Comparison of ENCODE assay signal across 1 cellular context in genomic region chr5:67004730-67005350, GRCh38.
A peak's percentile ranks its signal among the peaks of the same experiment; 100 is the strongest.
TF ChIP-seq lines count a peak whose summit lies in the region.

No MANE protein-coding gene starts in this region.

TF ChIP-seq in HepG2, 621 proteins besides CTCF, POLR2A, EP300 and RAD21 (continued from another document):
- TF ChIP-seq TFE3 (CRISPR knock-in tag; IDR thresholded peaks at IDR 0.05) (0 out of 2 replicates have a peak, but pooled peaks have one; percentile 5), SIN3A (IDR thresholded peaks at IDR 0.05; ENCODE audit: borderline replicate concordance, low read depth, low read length) (no peak), HHEX (CRISPR knock-in tag; IDR thresholded peaks at IDR 0.05) (no peak), MAFG (CRISPR knock-in tag; IDR thresholded peaks at IDR 0.05) (no peak), BATF2 (CRISPR knock-in tag; IDR thresholded peaks at IDR 0.05) (no peak), RNF219 (CRISPR knock-in tag; IDR thresholded peaks at IDR 0.05) (no peak), YEATS2 (CRISPR knock-in tag; IDR thresholded peaks at IDR 0.05; ENCODE audit: borderline replicate concordance) (0 out of 2 replicates have a peak, but pooled peaks have one; percentile 25), CREB1 (IDR thresholded peaks at IDR 0.05) (no peak), CREB1 (CRISPR knock-in tag; IDR thresholded peaks at IDR 0.05) (peak; percentile 17; the same call in 1 of the 2 replicates), HMGXB4 (CRISPR knock-in tag; IDR thresholded peaks at IDR 0.05; ENCODE audit: borderline replicate concordance in 1 of 2, low read depth in 1 of 2) (peak in 1 of 2 experiments; percentile 2; a peak in 1 of 4 replicates), PAXIP1 (CRISPR knock-in tag; conservative IDR thresholded peaks at IDR 0.05) (no peak), ZNF414 (CRISPR knock-in tag; IDR thresholded peaks at IDR 0.05) (0 out of 2 replicates have a peak, but pooled peaks have one; percentile 7), SMC3 (IDR thresholded peaks at IDR 0.05; ENCODE audit: low read length) (no peak), ZBTB8A (CRISPR knock-in tag; IDR thresholded peaks at IDR 0.05; ENCODE audit: borderline replicate concordance, low read depth) (no peak), ZNF496 (CRISPR knock-in tag; IDR thresholded peaks at IDR 0.05; ENCODE audit: insufficient replicate concordance) (no peak), YEATS4 (CRISPR knock-in tag; IDR thresholded peaks at IDR 0.05; ENCODE audit: borderline replicate concordance) (peak; percentile 46; the same call in 1 of the 2 replicates), REL (CRISPR knock-in tag; conservative IDR thresholded peaks at IDR 0.05) (no peak), KDM6A (CRISPR knock-in tag; IDR thresholded peaks at IDR 0.05; ENCODE audit: low read depth) (no peak), POGZ (CRISPR knock-in tag; IDR thresholded peaks at IDR 0.05) (no peak), STAT6 (CRISPR knock-in tag; IDR thresholded peaks at IDR 0.05; ENCODE audit: borderline replicate concordance) (no peak), AKAP8 (CRISPR knock-in tag; IDR thresholded peaks at IDR 0.05) (no peak), HNRNPUL1 (IDR thresholded peaks at IDR 0.05; ENCODE audit: low read depth, low read length) (no peak), MXI1 (IDR thresholded peaks at IDR 0.05; ENCODE audit: borderline replicate concordance, low read depth, low read length) (no peak), THAP8 (CRISPR knock-in tag; IDR thresholded peaks at IDR 0.05; ENCODE audit: borderline replicate concordance) (no peak), KMT2B (CRISPR knock-in tag; IDR thresholded peaks at IDR 0.05) (no peak)
- TF ChIP-seq, protein P1, sequence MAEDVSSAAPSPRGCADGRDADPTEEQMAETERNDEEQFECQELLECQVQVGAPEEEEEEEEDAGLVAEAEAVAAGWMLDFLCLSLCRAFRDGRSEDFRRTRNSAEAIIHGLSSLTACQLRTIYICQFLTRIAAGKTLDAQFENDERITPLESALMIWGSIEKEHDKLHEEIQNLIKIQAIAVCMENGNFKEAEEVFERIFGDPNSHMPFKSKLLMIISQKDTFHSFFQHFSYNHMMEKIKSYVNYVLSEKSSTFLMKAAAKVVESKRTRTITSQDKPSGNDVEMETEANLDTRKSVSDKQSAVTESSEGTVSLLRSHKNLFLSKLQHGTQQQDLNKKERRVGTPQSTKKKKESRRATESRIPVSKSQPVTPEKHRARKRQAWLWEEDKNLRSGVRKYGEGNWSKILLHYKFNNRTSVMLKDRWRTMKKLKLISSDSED (CRISPR knock-in tag; IDR thresholded peaks at IDR 0.05) = no peak
- TF ChIP-seq, protein P2, sequence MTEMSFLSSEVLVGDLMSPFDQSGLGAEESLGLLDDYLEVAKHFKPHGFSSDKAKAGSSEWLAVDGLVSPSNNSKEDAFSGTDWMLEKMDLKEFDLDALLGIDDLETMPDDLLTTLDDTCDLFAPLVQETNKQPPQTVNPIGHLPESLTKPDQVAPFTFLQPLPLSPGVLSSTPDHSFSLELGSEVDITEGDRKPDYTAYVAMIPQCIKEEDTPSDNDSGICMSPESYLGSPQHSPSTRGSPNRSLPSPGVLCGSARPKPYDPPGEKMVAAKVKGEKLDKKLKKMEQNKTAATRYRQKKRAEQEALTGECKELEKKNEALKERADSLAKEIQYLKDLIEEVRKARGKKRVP (CRISPR knock-in tag; IDR thresholded peaks at IDR 0.05) = 0 out of 4 replicates have a peak, but pooled peaks of 1 of the 2 experiments have one; percentile 5
- TF ChIP-seq, protein P3, sequence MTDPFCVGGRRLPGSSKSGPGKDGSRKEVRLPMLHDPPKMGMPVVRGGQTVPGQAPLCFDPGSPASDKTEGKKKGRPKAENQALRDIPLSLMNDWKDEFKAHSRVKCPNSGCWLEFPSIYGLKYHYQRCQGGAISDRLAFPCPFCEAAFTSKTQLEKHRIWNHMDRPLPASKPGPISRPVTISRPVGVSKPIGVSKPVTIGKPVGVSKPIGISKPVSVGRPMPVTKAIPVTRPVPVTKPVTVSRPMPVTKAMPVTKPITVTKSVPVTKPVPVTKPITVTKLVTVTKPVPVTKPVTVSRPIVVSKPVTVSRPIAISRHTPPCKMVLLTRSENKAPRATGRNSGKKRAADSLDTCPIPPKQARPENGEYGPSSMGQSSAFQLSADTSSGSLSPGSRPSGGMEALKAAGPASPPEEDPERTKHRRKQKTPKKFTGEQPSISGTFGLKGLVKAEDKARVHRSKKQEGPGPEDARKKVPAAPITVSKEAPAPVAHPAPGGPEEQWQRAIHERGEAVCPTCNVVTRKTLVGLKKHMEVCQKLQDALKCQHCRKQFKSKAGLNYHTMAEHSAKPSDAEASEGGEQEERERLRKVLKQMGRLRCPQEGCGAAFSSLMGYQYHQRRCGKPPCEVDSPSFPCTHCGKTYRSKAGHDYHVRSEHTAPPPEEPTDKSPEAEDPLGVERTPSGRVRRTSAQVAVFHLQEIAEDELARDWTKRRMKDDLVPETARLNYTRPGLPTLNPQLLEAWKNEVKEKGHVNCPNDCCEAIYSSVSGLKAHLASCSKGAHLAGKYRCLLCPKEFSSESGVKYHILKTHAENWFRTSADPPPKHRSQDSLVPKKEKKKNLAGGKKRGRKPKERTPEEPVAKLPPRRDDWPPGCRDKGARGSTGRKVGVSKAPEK (CRISPR knock-in tag; IDR thresholded peaks at IDR 0.05; ENCODE audit: borderline replicate concordance) = 0 out of 2 replicates have a peak, but pooled peaks have one; percentile 43
- TF ChIP-seq, protein P4, sequence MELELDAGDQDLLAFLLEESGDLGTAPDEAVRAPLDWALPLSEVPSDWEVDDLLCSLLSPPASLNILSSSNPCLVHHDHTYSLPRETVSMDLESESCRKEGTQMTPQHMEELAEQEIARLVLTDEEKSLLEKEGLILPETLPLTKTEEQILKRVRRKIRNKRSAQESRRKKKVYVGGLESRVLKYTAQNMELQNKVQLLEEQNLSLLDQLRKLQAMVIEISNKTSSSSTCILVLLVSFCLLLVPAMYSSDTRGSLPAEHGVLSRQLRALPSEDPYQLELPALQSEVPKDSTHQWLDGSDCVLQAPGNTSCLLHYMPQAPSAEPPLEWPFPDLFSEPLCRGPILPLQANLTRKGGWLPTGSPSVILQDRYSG (CRISPR knock-in tag; IDR thresholded peaks at IDR 0.05) = no peak
